8 cellular contexts compared by ENCODE assay signal in genomic region chr5:93956006-93956405, GRCh38.
"Had no signal": no experiment of that assay in that cellular context is flagged by ENCODE, and none has a peak within 500 bp of the region (broad histone marks: within the 10 kb centered on the region; RNA-seq: fewer than 3 reads in every experiment).

No MANE protein-coding gene starts in this region.

- FAIRE-seq: HepG2 had no signal

- H3K36me3 ChIP-seq: HAP-1 had no signal

- H3K9me3 ChIP-seq: HAP-1 had no signal

- H2AFZ ChIP-seq: GM23248 had no signal

- H3K4me3 ChIP-seq: GM23248, HAP-1 had no signal

- H3K27ac ChIP-seq: GM23248, HL-60 had no signal

- DNase-seq: GM23248, GOT3, H7, HFFc6, KBM-7 had no signal

- H3K4me1 ChIP-seq: HAP-1 had no signal
